Comparison of ENCODE assay signal across 8 cellular contexts in the genomic region with DNA sequence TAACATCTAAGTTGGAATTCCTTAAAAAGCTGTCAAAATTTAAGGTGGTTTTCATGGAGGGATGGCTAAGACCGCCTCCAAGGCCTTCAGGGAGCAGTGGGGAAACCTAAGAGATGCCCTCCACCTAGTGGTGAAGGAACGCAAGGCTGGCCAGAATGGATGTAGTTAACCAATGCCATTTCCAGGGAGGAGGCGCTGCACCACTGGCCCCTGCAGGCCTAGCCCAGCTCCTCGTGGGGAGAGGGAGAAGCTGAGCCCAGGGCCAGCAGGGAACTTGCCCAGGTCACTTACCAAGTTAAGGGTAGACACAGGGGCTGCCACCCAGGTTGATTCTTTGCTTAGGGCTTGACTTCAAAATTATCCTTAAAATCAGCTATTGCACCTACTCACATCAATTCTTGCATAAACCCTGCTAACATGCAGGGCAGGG. TPM values are rescaled to one million over a fixed set of nuclear protein-coding genes. Genes with fewer than 3 reads are reported as not detected.
DNase-seq lines count a peak whose midpoint lies in the region; ATAC-seq and TF ChIP-seq lines count a peak whose summit lies in the region.

No MANE protein-coding gene starts in this region.

- H3K9me3 ChIP-seq in neutrophil (no peaks in the 10 kb centered on the region), testis (no peaks in the 10 kb centered on the region)

- H3K27me3 Mint-ChIP-seq in activated T-cell treated with anti-CD3 and anti-CD28 coated beads, Interleukin-2, amount 50 U/mL, for 24 hours = no peaks in the 10 kb centered on the region

- H3K36me3 ChIP-seq in neutrophil = no peaks in the 10 kb centered on the region
- H3K36me3 ChIP-seq in testis (ENCODE audit: low read depth, missing control alignments) = no peaks in the 10 kb centered on the region

- no peaks in the 10 kb centered on the region for H3K9me3 Mint-ChIP-seq in activated T-cell treated with anti-CD3 and anti-CD28 coated beads, Interleukin-2, amount 50 U/mL, for 24 hours

- peak overlapping the region; percentile 86 for H3K27ac ChIP-seq in neutrophil
- no peak overlapping the region for H3K27ac ChIP-seq in testis

- TF ChIP-seq CTCF in neutrophil (IDR thresholded peaks at IDR 0.05) (peak; percentile 61), testis (IDR thresholded peaks at IDR 0.05) (peak in 2 of 3 experiments; percentile 53 to 69)

- WGBS in testis, 2 donors = 24 to 32% methylated on average over 3 to 4 of the region's 4 CpGs

- H3K27ac Mint-ChIP-seq in activated T-cell treated with anti-CD3 and anti-CD28 coated beads, Interleukin-2, amount 50 U/mL, for 24 hours = peak overlapping the region; percentile 23

- H3K4me1 Mint-ChIP-seq in activated T-cell treated with anti-CD3 and anti-CD28 coated beads, Interleukin-2, amount 50 U/mL, for 24 hours (ENCODE audit: low read depth) = peaks cover 28% of the 10 kb centered on the region

- peaks cover 31 to 34% of the 10 kb centered on the region in 2 experiments for H3K4me1 ChIP-seq in neutrophil (ENCODE audit: control insufficient read depth in 1 of 2, insufficient read depth in 1 of 2, low read depth in 1 of 2, low read length in 1 of 2)
- H3K4me1 ChIP-seq in testis = no peaks in the 10 kb centered on the region

- no peak for TF ChIP-seq POLR2A in testis (IDR thresholded peaks at IDR 0.05)

- intact Hi-C loops in testis (cut with DNase I; ENCODE audit: low total_unique reads) = no loop called here

- no peak overlapping the region for H3K4me3 Mint-ChIP-seq in activated T-cell treated with anti-CD3 and anti-CD28 coated beads, Interleukin-2, amount 50 U/mL, for 24 hours

- no peak overlapping the region for H3K4me3 ChIP-seq in neutrophil (ENCODE audit: low read depth in 1 of 2, low read length in 1 of 2)
- no peak overlapping the region for H3K4me3 ChIP-seq in testis

- no peaks in the 10 kb centered on the region for H3K27me3 ChIP-seq in neutrophil
- no peaks in the 10 kb centered on the region for H3K27me3 ChIP-seq in testis

- DNase-seq in Daoy (ENCODE audit: low read depth) = peak; percentile 91
- DNase-seq in HuH-7 (ENCODE audit: low spot score) = peak; percentile 70
- DNase-seq in OCI-M2 (lab: John Stamatoyannopoulos, UW; ENCODE audit: unreplicated experiment) = peak; percentile 42
- peak; percentile 78 for DNase-seq in activated T-cell treated with anti-CD3 and anti-CD28 coated beads, Interleukin-2, amount 50 U/mL, for 24 hours
- DNase-seq in fibroblast of gingiva (ENCODE audit: low read depth) = peak; percentile 68
- peak; percentile 81 for DNase-seq in testis

- H3K36me3 Mint-ChIP-seq in activated T-cell treated with anti-CD3 and anti-CD28 coated beads, Interleukin-2, amount 50 U/mL, for 24 hours (ENCODE audit: low read depth) = no peaks in the 10 kb centered on the region

- ATAC-seq in GM21619 (IDR thresholded peaks at IDR 0.05; ENCODE audit: unreplicated experiment) = peak; percentile 91

RNA-seq across cellular contexts. Expression of a gene that starts 32.0 kb away (rescaled TPM):
- 66.0 and 77.2 TPM in 2 replicates for total RNA-seq in Daoy (2014; rRNA removed; shearing (Covaris generic))
- total RNA-seq in testis = 10 to 100 TPM; 19.1 to 20.9 TPM
- 10.4 TPM for polyA plus RNA-seq in testis (ENCODE audit: insufficient read depth, low read depth, low replicate concordance)
